8 cellular contexts compared by ENCODE assay signal in genomic region chr16:2905241-2905987, GRCh38. TPM values are rescaled to one million over a fixed set of nuclear protein-coding genes. Genes with fewer than 3 reads are reported as not detected.
DNase-seq lines count a peak whose midpoint lies in the region; ATAC-seq and TF ChIP-seq lines count a peak whose summit lies in the region.

No MANE protein-coding gene starts in this region.

- TF ChIP-seq CTCF in fibroblast of the aortic adventitia (IDR thresholded peaks at IDR 0.05; ENCODE audit: insufficient read depth, low read length): no peak

- DNase-seq in DMS79 treated with DMSO at 0.1 percent for 48 hours (lab: John Stamatoyannopoulos, UW): peak; percentile 97
- DNase-seq in Kasumi-1 (lab: John Stamatoyannopoulos, UW): peak; percentile 87 to 89
- peak; percentile 100 for DNase-seq in RPMI8226
- peak; percentile 84 for DNase-seq in activated T-helper 9 cell treated with anti-CD3 and anti-CD28 coated beads, Interleukin-2, amount 50 U/mL, for 16 hours (ENCODE audit: low read depth)
- peak; percentile 99 for DNase-seq in fibroblast of the aortic adventitia (ENCODE audit: low read depth)
- DNase-seq in natural killer cell treated with Interleukin-12 subunit alpha and Interleukin-12 subunit beta and Interleukin-15 and Interleukin-18, amount 100 ng/mL, for 72 hours (ENCODE audit: low spot score): peak; percentile 99
- DNase-seq in stimulated activated naive CD8-positive, alpha-beta T cell treated with anti-CD3 and anti-CD28 coated beads, Interleukin-15, Interleukin-2, amounts not matched to agents 100 U/mL and 50 U/mL, for 24 hours: peak; percentile 99

- no peaks in the 10 kb centered on the region for H3K36me3 Mint-ChIP-seq in natural killer cell treated with Interleukin-12 subunit alpha and Interleukin-12 subunit beta and Interleukin-15 and Interleukin-18, amount 100 ng/mL, for 72 hours

- H3K27ac Mint-ChIP-seq in natural killer cell treated with Interleukin-12 subunit alpha and Interleukin-12 subunit beta and Interleukin-15 and Interleukin-18, amount 100 ng/mL, for 72 hours: peak overlapping the region; percentile 79 to 86

- H3K4me1 Mint-ChIP-seq in natural killer cell treated with Interleukin-12 subunit alpha and Interleukin-12 subunit beta and Interleukin-15 and Interleukin-18, amount 100 ng/mL, for 72 hours (ENCODE audit: low read depth in 2 of 2): peaks cover 18 to 24% of the 10 kb centered on the region in 2 donors

- peak; percentile 71 for ATAC-seq in GM21786 (IDR thresholded peaks at IDR 0.05; ENCODE audit: unreplicated experiment)
- peak; percentile 90 to 93 for ATAC-seq in natural killer cell treated with Interleukin-12 subunit alpha and Interleukin-12 subunit beta and Interleukin-15 and Interleukin-18, amount 100 ng/mL, for 72 hours
- peak; percentile 84 for ATAC-seq in stimulated activated naive CD8-positive, alpha-beta T cell treated with anti-CD3 and anti-CD28 coated beads, Interleukin-15, Interleukin-2, amounts not matched to agents 100 U/mL and 50 U/mL, for 24 hours

- H3K9me3 Mint-ChIP-seq in natural killer cell treated with Interleukin-12 subunit alpha and Interleukin-12 subunit beta and Interleukin-15 and Interleukin-18, amount 100 ng/mL, for 72 hours: no peaks in the 10 kb centered on the region

- H3K4me3 ChIP-seq in fibroblast of the aortic adventitia (ENCODE audit: low read depth, low read length): peak overlapping the region; percentile 81

- peak overlapping the region; percentile 98 for H3K4me3 Mint-ChIP-seq in natural killer cell treated with Interleukin-12 subunit alpha and Interleukin-12 subunit beta and Interleukin-15 and Interleukin-18, amount 100 ng/mL, for 72 hours

- no peaks in the 10 kb centered on the region for H3K27me3 Mint-ChIP-seq in natural killer cell treated with Interleukin-12 subunit alpha and Interleukin-12 subunit beta and Interleukin-15 and Interleukin-18, amount 100 ng/mL, for 72 hours

RNA-seq across cellular contexts. Expression of gene FLYWCH1, which starts 6.3 kb away (rescaled TPM):
- 31.3 and 37.4 TPM in 2 replicates for total RNA-seq in fibroblast of the aortic adventitia (ENCODE audit: low replicate concordance)
- total RNA-seq in natural killer cell treated with Interleukin-12 subunit alpha and Interleukin-12 subunit beta and Interleukin-15 and Interleukin-18, amount 100 ng/mL, for 72 hours: 10 to 100 TPM; 66.6 to 85.7 TPM

RNA-seq across cellular contexts. Expression of gene FLYWCH2, which starts 22.4 kb away (rescaled TPM):
- total RNA-seq in fibroblast of the aortic adventitia (ENCODE audit: low replicate concordance): 48.9 and 56.4 TPM in 2 replicates
- 10 to 100 TPM; 21.5 to 24.7 TPM for total RNA-seq in natural killer cell treated with Interleukin-12 subunit alpha and Interleukin-12 subunit beta and Interleukin-15 and Interleukin-18, amount 100 ng/mL, for 72 hours

RNA-seq across cellular contexts. Expression of gene PRSS22, which starts 47.4 kb away (rescaled TPM):
- total RNA-seq in fibroblast of the aortic adventitia (ENCODE audit: low replicate concordance): not detected in 2 replicates
- total RNA-seq in natural killer cell treated with Interleukin-12 subunit alpha and Interleukin-12 subunit beta and Interleukin-15 and Interleukin-18, amount 100 ng/mL, for 72 hours: under 1 TPM; 0.86 TPM

RNA-seq across cellular contexts. Expression of gene KREMEN2, which starts 58.7 kb away (rescaled TPM):
- not detected in 2 replicates for total RNA-seq in fibroblast of the aortic adventitia (ENCODE audit: low replicate concordance)
- not detected for total RNA-seq in natural killer cell treated with Interleukin-12 subunit alpha and Interleukin-12 subunit beta and Interleukin-15 and Interleukin-18, amount 100 ng/mL, for 72 hours

Comparison
In these comparisons a context has a peak if more than half of its experiments do, and no peak if none do; other contexts are left out.
1. Peak in every context shown above with its lines: DNase-seq, ATAC-seq and H3K4me3 ChIP-seq.